In genomic region chr1:30756545-30757195, GRCh38 we compare ENCODE assay signal across 9 cellular contexts. TPM values are rescaled to one million over a fixed set of nuclear protein-coding genes. Genes with fewer than 3 reads are reported as not detected.
A peak's percentile ranks its signal among the peaks of the same experiment; 100 is the strongest.
DNase-seq lines count a peak whose midpoint lies in the region; ATAC-seq and TF ChIP-seq lines count a peak whose summit lies in the region.
"Had no signal": no experiment of that assay in that cellular context is flagged by ENCODE, and none has a peak within 500 bp of the region (broad histone marks: within the 10 kb centered on the region; RNA-seq: fewer than 3 reads in every experiment).

No MANE protein-coding gene starts in this region.

- peak overlapping the region; percentile 90 for H3K27ac ChIP-seq in DND-41 (ENCODE audit: low read length)

- peak overlapping the region; percentile 76 for H3K4me2 ChIP-seq in DND-41 (ENCODE audit: insufficient read depth, low read length)

- no peaks in the 10 kb centered on the region for H3K27me3 ChIP-seq in DND-41 (ENCODE audit: insufficient read depth, low read length, poor library complexity)

- peak overlapping the region; percentile 74 for H2AFZ ChIP-seq in DND-41 (ENCODE audit: low read depth, low read length)

- peak overlapping the region; percentile 68 for H3K9ac ChIP-seq in DND-41 (ENCODE audit: low read depth, low read length)

- H3K27ac Mint-ChIP-seq in activated T-cell treated with anti-CD3 and anti-CD28 coated beads, Interleukin-2, amount 50 U/mL, for 24 hours = peak overlapping the region; percentile 98
- peak overlapping the region; percentile 70 for H3K27ac Mint-ChIP-seq in osteocyte (ENCODE audit: unreplicated experiment)

- H3K4me3 ChIP-seq in DND-41 (ENCODE audit: low read depth in 1 of 2, low read length in 2 of 2) = peak overlapping the region; percentile 40 to 74

- peak; percentile 93 for ATAC-seq in DND-41 (ENCODE audit: insufficient read depth, low read depth)
- ATAC-seq in GM18520 (IDR thresholded peaks at IDR 0.05; ENCODE audit: unreplicated experiment) = no peak
- ATAC-seq in HG03097 (IDR thresholded peaks at IDR 0.05; ENCODE audit: low FRiP score, unreplicated experiment) = no peak

- peaks cover 45% of the 10 kb centered on the region for H3K4me1 ChIP-seq in DND-41 (ENCODE audit: insufficient read depth, low read length)

- TF ChIP-seq CTCF in DND-41 (IDR thresholded peaks at IDR 0.05; ENCODE audit: borderline replicate concordance, extremely low read depth, low read length, poor library complexity, severe bottlenecking) (no peak), osteocyte (IDR thresholded peaks at IDR 0.05) (no peak)

- H3K27me3 Mint-ChIP-seq in activated T-cell treated with anti-CD3 and anti-CD28 coated beads, Interleukin-2, amount 50 U/mL, for 24 hours = no peaks in the 10 kb centered on the region
- H3K27me3 Mint-ChIP-seq in osteocyte (ENCODE audit: unreplicated experiment) = peaks cover 5% of the 10 kb centered on the region

- H3K4me1 Mint-ChIP-seq in activated T-cell treated with anti-CD3 and anti-CD28 coated beads, Interleukin-2, amount 50 U/mL, for 24 hours (ENCODE audit: low read depth) = peaks cover 92% of the 10 kb centered on the region
- H3K4me1 Mint-ChIP-seq in osteocyte (ENCODE audit: unreplicated experiment) = peaks cover 18% of the 10 kb centered on the region

- no peaks in the 10 kb centered on the region for H3K9me3 ChIP-seq in DND-41 (ENCODE audit: insufficient read depth, low read length, severe bottlenecking)

- H3K36me3 Mint-ChIP-seq in activated T-cell treated with anti-CD3 and anti-CD28 coated beads, Interleukin-2, amount 50 U/mL, for 24 hours (ENCODE audit: low read depth) = peaks cover 45% of the 10 kb centered on the region
- H3K36me3 Mint-ChIP-seq in osteocyte (ENCODE audit: unreplicated experiment) = no peaks in the 10 kb centered on the region

- H3K4me3 Mint-ChIP-seq in activated T-cell treated with anti-CD3 and anti-CD28 coated beads, Interleukin-2, amount 50 U/mL, for 24 hours = peak overlapping the region; percentile 94
- no peak overlapping the region for H3K4me3 Mint-ChIP-seq in osteocyte (ENCODE audit: unreplicated experiment)

- peaks cover 9% of the 10 kb centered on the region for H4K20me1 ChIP-seq in DND-41 (ENCODE audit: insufficient read depth, low read length)

- peaks cover 34% of the 10 kb centered on the region for H3K79me2 ChIP-seq in DND-41 (ENCODE audit: insufficient read depth, low read length)

- DNase-seq in DND-41 (peak; percentile 87), NOMO-1 treated with dmso at 0.1 percent for 144 hours (lab: John Stamatoyannopoulos, UW; ENCODE audit: unreplicated experiment) (peak; percentile 100), fibroblast of gingiva (ENCODE audit: low read depth) (peak; percentile 80), osteocyte (ENCODE audit: extremely low spot score, unreplicated experiment) (no peak), NCI-H1092 treated with DMSO at 0.1 percent for 48 hours (lab: John Stamatoyannopoulos, UW) (no peak)
- DNase-seq in activated T-cell treated with anti-CD3 and anti-CD28 coated beads, Interleukin-2, amount 50 U/mL, for 24 hours = peak; percentile 75

- H3K9me3 Mint-ChIP-seq in activated T-cell treated with anti-CD3 and anti-CD28 coated beads, Interleukin-2, amount 50 U/mL, for 24 hours = no peaks in the 10 kb centered on the region
- H3K9me3 Mint-ChIP-seq in osteocyte (ENCODE audit: unreplicated experiment) = no peaks in the 10 kb centered on the region

- H3K36me3 ChIP-seq in DND-41 (ENCODE audit: insufficient read depth, low read length) = no peaks in the 10 kb centered on the region

RNA-seq across cellular contexts. Expression of gene LAPTM5, which starts 0.9 kb away (rescaled TPM):
- not detected in 2 replicates for total RNA-seq in osteocyte

RNA-seq across cellular contexts. Expression of gene MATN1, which starts 33.3 kb away (rescaled TPM):
- 0.39 and 0.99 TPM in 2 replicates for total RNA-seq in osteocyte
- total RNA-seq: subcutaneous adipose tissue had no signal

Comparison
In these comparisons a context has a peak if more than half of its experiments do, and no peak if none do; other contexts are left out.
1. DNase-seq: peak in DND-41 (single experiment), NOMO-1 treated with dmso at 0.1 percent for 144 hours (single experiment), activated T-cell treated with anti-CD3 and anti-CD28 coated beads, Interleukin-2, amount 50 U/mL, for 24 hours (single experiment) and fibroblast of gingiva (single experiment); none in osteocyte (single experiment) and NCI-H1092 treated with DMSO at 0.1 percent for 48 hours (single experiment).